In genomic region chr10:102114861-102115618, GRCh38 we compare ENCODE assay signal across 8 cellular contexts. TPM values are rescaled to one million over a fixed set of nuclear protein-coding genes. Genes with fewer than 3 reads are reported as not detected.
DNase-seq lines count a peak whose midpoint lies in the region; ATAC-seq, FAIRE-seq and TF ChIP-seq lines count a peak whose summit lies in the region.

No MANE protein-coding gene starts in this region.

- H3K4me1 Mint-ChIP-seq in HFFc6 (ENCODE audit: low read depth): peaks cover 69% of the 10 kb centered on the region
- peaks cover 48% of the 10 kb centered on the region for H3K4me1 Mint-ChIP-seq in astrocyte (ENCODE audit: low read depth, unreplicated experiment)

- H3K9me3 Mint-ChIP-seq in HFFc6 (no peaks in the 10 kb centered on the region), astrocyte (ENCODE audit: unreplicated experiment) (no peaks in the 10 kb centered on the region)

- H3K4me3 Mint-ChIP-seq in HFFc6 (peak overlapping the region; percentile 94), astrocyte (ENCODE audit: unreplicated experiment) (peak overlapping the region; percentile 88)

- H3K36me3 Mint-ChIP-seq in HFFc6 (ENCODE audit: low read depth) (peaks cover 8% of the 10 kb centered on the region), astrocyte (ENCODE audit: low read depth, unreplicated experiment) (peaks cover 16% of the 10 kb centered on the region)

- peak overlapping the region; percentile 75 for H2AFZ ChIP-seq in astrocyte (ENCODE audit: low read depth, low read length)

- H3K4me3 ChIP-seq in astrocyte (ENCODE audit: insufficient read depth, low read depth, low read length): peak overlapping the region; percentile 64
- H3K4me3 ChIP-seq in retinal pigment epithelial cell (ENCODE audit: low read length): peak overlapping the region; percentile 82

- FAIRE-seq in astrocyte (lab: Jason Lieb, UNC): no peak

- peaks cover 49% of the 10 kb centered on the region for H4K20me1 ChIP-seq in astrocyte (ENCODE audit: insufficient read depth, low read length)

- peak overlapping the region; percentile 73 for H3K9ac ChIP-seq in astrocyte (ENCODE audit: low read length)

- peak overlapping the region; percentile 45 for H3K27ac ChIP-seq in astrocyte (ENCODE audit: low read depth, low read length)

- no peak for TF ChIP-seq CTCF in GM10266 (IDR thresholded peaks at IDR 0.05; ENCODE audit: control insufficient read depth, insufficient read depth, low read depth, missing control alignments)
- 0 out of 2 replicates have a peak, but pooled peaks have one; percentile 2 for TF ChIP-seq CTCF in HFFc6 (IDR thresholded peaks at IDR 0.05)
- TF ChIP-seq CTCF in astrocyte (IDR thresholded peaks at IDR 0.05; ENCODE audit: insufficient read depth, low read depth, low read length): no peak
- TF ChIP-seq CTCF in retinal pigment epithelial cell (conservative IDR thresholded peaks at IDR 0.05; ENCODE audit: low read depth, low read length): no peak

- no peak for ATAC-seq in GM18519 (IDR thresholded peaks at IDR 0.05; ENCODE audit: low FRiP score, unreplicated experiment)

- peaks cover 89% of the 10 kb centered on the region for H3K79me2 ChIP-seq in astrocyte (ENCODE audit: insufficient read depth, low read length)

- H3K9me3 ChIP-seq in astrocyte (ENCODE audit: insufficient read depth, low read depth, low read length): no peaks in the 10 kb centered on the region

- H3K27me3 Mint-ChIP-seq in HFFc6 (ENCODE audit: insufficient read depth): no peaks in the 10 kb centered on the region; the same call in 1 of the 2 replicates
- no peaks in the 10 kb centered on the region for H3K27me3 Mint-ChIP-seq in astrocyte (ENCODE audit: low read depth, unreplicated experiment)

- peak; percentile 92 for DNase-seq in GM10266 (ENCODE audit: extremely low spot score)
- DNase-seq in HFFc6: peak; percentile 66
- peak; percentile 51 for DNase-seq in NCI-H1105 treated with DMSO at 0.1 percent for 48 hours (lab: John Stamatoyannopoulos, UW)
- peak; percentile 77 for DNase-seq in T-helper 22 cell (ENCODE audit: low read depth)
- DNase-seq in astrocyte (ENCODE audit: low read depth): peak; percentile 44
- peak; percentile 88 to 90 for DNase-seq in hippocampal formation (lab: John Stamatoyannopoulos, UW)
- DNase-seq in retinal pigment epithelial cell (ENCODE audit: low read depth): no peak

- peaks cover 57% of the 10 kb centered on the region for H3K4me1 ChIP-seq in astrocyte (ENCODE audit: insufficient read depth, low read length)

- H3K27ac Mint-ChIP-seq in HFFc6: peak overlapping the region; percentile 78
- peak overlapping the region; percentile 92 for H3K27ac Mint-ChIP-seq in astrocyte (ENCODE audit: unreplicated experiment)

- H3K36me3 ChIP-seq in astrocyte (ENCODE audit: insufficient read depth, low read length): peaks cover 11% of the 10 kb centered on the region

- no peaks in the 10 kb centered on the region for H3K27me3 ChIP-seq in astrocyte (ENCODE audit: insufficient read depth, low read length)

- H3K4me2 ChIP-seq in astrocyte (ENCODE audit: low read length): peak overlapping the region; percentile 87

RNA-seq across cellular contexts. Expression of gene LDB1, which starts 5.1 kb away (rescaled TPM):
- 10 to 100 TPM; 51.6 to 64.8 (median 59.3) TPM for total RNA-seq in HFFc6 (2021; fragmentation: NEBNext Ultra II Directional; extraction: Animal tissue kit (Norgen Biotek cat#: 25700))
- 126 and 134 TPM in 2 replicates for total RNA-seq in astrocyte

RNA-seq across cellular contexts. Expression of gene PPRC1, which starts 17.8 kb away (rescaled TPM):
- 10 to 100 TPM; 49.4 to 56.6 (median 53.8) TPM for total RNA-seq in HFFc6 (2021; fragmentation: NEBNext Ultra II Directional; extraction: Animal tissue kit (Norgen Biotek cat#: 25700))
- total RNA-seq in astrocyte: 54.1 and 56.9 TPM in 2 replicates

RNA-seq across cellular contexts. Expression of gene NOLC1, which starts 37.1 kb away (rescaled TPM):
- total RNA-seq in HFFc6 (2021; fragmentation: NEBNext Ultra II Directional; extraction: Animal tissue kit (Norgen Biotek cat#: 25700)): 10 to 100 TPM; 47.6 to 62.2 (median 58.4) TPM
- total RNA-seq in astrocyte: 84.1 and 92.9 TPM in 2 replicates

RNA-seq across cellular contexts. Expression of gene HPS6, which starts 49.9 kb away (rescaled TPM):
- 10 to 100 TPM; 22.0 to 29.4 (median 24.0) TPM for total RNA-seq in HFFc6 (2021; fragmentation: NEBNext Ultra II Directional; extraction: Animal tissue kit (Norgen Biotek cat#: 25700))
- 23.0 and 24.4 TPM in 2 replicates for total RNA-seq in astrocyte

RNA-seq across cellular contexts. Expression of gene ARMH3, which starts 59.1 kb away (rescaled TPM):
- 10 to 100 TPM; 18.0 to 21.7 (median 18.8) TPM for total RNA-seq in HFFc6 (2021; fragmentation: NEBNext Ultra II Directional; extraction: Animal tissue kit (Norgen Biotek cat#: 25700))
- total RNA-seq in astrocyte: 20.0 and 22.6 TPM in 2 replicates
